In the genomic region with DNA sequence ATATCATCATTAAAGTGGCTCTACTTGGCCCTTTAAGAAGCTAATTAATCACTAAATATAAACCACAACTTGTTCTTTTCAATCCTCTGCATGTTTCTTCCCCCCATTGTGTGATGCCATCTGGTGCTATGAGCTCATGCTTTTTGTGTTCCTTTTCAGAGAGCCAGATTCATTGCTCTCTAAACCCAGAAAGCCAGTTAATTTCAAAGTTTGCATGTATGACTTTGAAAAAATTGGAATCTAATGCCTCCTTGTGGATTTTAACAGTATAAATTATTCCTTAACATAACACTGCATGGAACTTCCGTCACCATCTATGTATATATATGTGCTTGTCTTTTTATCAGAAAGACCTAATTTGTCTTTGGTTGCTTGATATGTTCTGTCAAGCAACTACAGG, we compare ENCODE assay signal across 8 cellular contexts. TPM values are rescaled to one million over a fixed set of nuclear protein-coding genes. Genes with fewer than 3 reads are reported as not detected.
DNase-seq lines count a peak whose midpoint lies in the region; ATAC-seq and TF ChIP-seq lines count a peak whose summit lies in the region.

No MANE protein-coding gene starts in this region.

- no peak overlapping the region for H2AK5ac ChIP-seq in mesendoderm (ENCODE audit: low read length)

- no peak overlapping the region for H2BK120ac ChIP-seq in mesendoderm (ENCODE audit: low read depth, low read length)

- no peak overlapping the region for H3K18ac ChIP-seq in mesendoderm (ENCODE audit: low read length)

- TF ChIP-seq CTCF in endothelial cell (IDR thresholded peaks at IDR 0.05; ENCODE audit: unreplicated experiment) = no peak
- TF ChIP-seq CTCF in neural crest cell (conservative IDR thresholded peaks at IDR 0.05) = peak; percentile 55

- H2BK15ac ChIP-seq in mesendoderm (replicated peaks; ENCODE audit: low read depth) = no peak overlapping the region

- H3K4me3 ChIP-seq in mesendoderm (ENCODE audit: low read length) = no peak overlapping the region

- no peak overlapping the region for H2BK5ac ChIP-seq in mesendoderm (ENCODE audit: low read length)

- H3K9me3 Mint-ChIP-seq in endothelial cell (ENCODE audit: unreplicated experiment) (no peaks in the 10 kb centered on the region), neural crest cell (peaks cover 10% of the 10 kb centered on the region)
- peaks cover 6% of the 10 kb centered on the region for H3K9me3 Mint-ChIP-seq in activated CD4-positive, alpha-beta T cell treated with anti-CD3 and anti-CD28 coated beads, Interleukin-2, amount 10 ng/mL, durations not matched to agents 24 days and 14 days

- H3K79me1 ChIP-seq in mesendoderm (ENCODE audit: low read length) = no peaks in the 10 kb centered on the region

- intact Hi-C loops in activated CD4-positive, alpha-beta T cell treated with anti-CD3 and anti-CD28 coated beads, Interleukin-2, amount 10 ng/mL, durations not matched to agents 24 days and 14 days (cut with micrococcal nuclease) = no loop called here

- no peak for ATAC-seq in GM19328 (IDR thresholded peaks at IDR 0.05; ENCODE audit: unreplicated experiment)

- no peak overlapping the region for H3K4me2 ChIP-seq in mesendoderm (ENCODE audit: low read length)

- no peaks in the 10 kb centered on the region for H3K79me2 ChIP-seq in mesendoderm (ENCODE audit: control insufficient read depth, insufficient read depth, low read length)

- H3K27me3 Mint-ChIP-seq in endothelial cell (ENCODE audit: unreplicated experiment) (no peaks in the 10 kb centered on the region), neural crest cell (ENCODE audit: low read depth) (no peaks in the 10 kb centered on the region)
- peaks cover 23% of the 10 kb centered on the region for H3K27me3 Mint-ChIP-seq in activated CD4-positive, alpha-beta T cell treated with anti-CD3 and anti-CD28 coated beads, Interleukin-2, amount 10 ng/mL, durations not matched to agents 24 days and 14 days

- no peak overlapping the region for H3K4ac ChIP-seq in mesendoderm (ENCODE audit: low read depth, low read length)

- H3K36me3 Mint-ChIP-seq in endothelial cell (ENCODE audit: low read depth, unreplicated experiment) (no peaks in the 10 kb centered on the region), neural crest cell (ENCODE audit: low read depth) (peaks cover 7% of the 10 kb centered on the region)
- H3K36me3 Mint-ChIP-seq in activated CD4-positive, alpha-beta T cell treated with anti-CD3 and anti-CD28 coated beads, Interleukin-2, amount 10 ng/mL, durations not matched to agents 24 days and 14 days (ENCODE audit: low read depth) = peaks cover 2% of the 10 kb centered on the region

- H3K4me1 Mint-ChIP-seq in endothelial cell (ENCODE audit: unreplicated experiment) (peaks cover 23% of the 10 kb centered on the region), neural crest cell (peaks cover 24% of the 10 kb centered on the region)
- no peaks in the 10 kb centered on the region for H3K4me1 Mint-ChIP-seq in activated CD4-positive, alpha-beta T cell treated with anti-CD3 and anti-CD28 coated beads, Interleukin-2, amount 10 ng/mL, durations not matched to agents 24 days and 14 days

- no peak overlapping the region for H4K5ac ChIP-seq in mesendoderm (ENCODE audit: low read length)

- no peaks in the 10 kb centered on the region for H3K27me3 ChIP-seq in mesendoderm (ENCODE audit: insufficient read depth, low read length, poor library complexity)

- H3K9ac ChIP-seq in mesendoderm (ENCODE audit: low read length) = no peak overlapping the region

- H3K4me1 ChIP-seq in mesendoderm (ENCODE audit: control insufficient read depth, low read depth, low read length) = no peaks in the 10 kb centered on the region

- H3K36me3 ChIP-seq in mesendoderm (ENCODE audit: control insufficient read depth, insufficient read depth, low read length) = no peaks in the 10 kb centered on the region

- no peak overlapping the region for H3K23ac ChIP-seq in mesendoderm (ENCODE audit: low read length)

- H4K8ac ChIP-seq in mesendoderm (ENCODE audit: low read depth, low read length) = no peak overlapping the region

- peak overlapping the region; percentile 85 for H3K27ac Mint-ChIP-seq in endothelial cell (ENCODE audit: unreplicated experiment)
- no peak overlapping the region for H3K27ac Mint-ChIP-seq in neural crest cell (ENCODE audit: unreplicated experiment)
- no peak overlapping the region for H3K27ac Mint-ChIP-seq in activated CD4-positive, alpha-beta T cell treated with anti-CD3 and anti-CD28 coated beads, Interleukin-2, amount 10 ng/mL, durations not matched to agents 24 days and 14 days

- DNase-seq in COLO829 (ENCODE audit: low spot score) = peak; percentile 48
- peak; percentile 59 to 65 for DNase-seq in NCI-H2081 (lab: John Stamatoyannopoulos, UW)
- DNase-seq in endothelial cell (ENCODE audit: low spot score) = no peak
- DNase-seq in neural crest cell (ENCODE audit: low read depth, low spot score) = no peak
- DNase-seq in erythroblast (lab: John Stamatoyannopoulos, UW) = no peak
- DNase-seq in mesendoderm = no peak
- DNase-seq in activated CD4-positive, alpha-beta T cell treated with anti-CD3 and anti-CD28 coated beads, Interleukin-2, amount 10 ng/mL, durations not matched to agents 24 days and 14 days = no peak

- WGBS in mesendoderm (ENCODE audit: extremely low coverage, insufficient coverage, low lambda C conversion rate) = no CpG with 5 or more reads among the region's 1 CpG

- no peak overlapping the region for H3K27ac ChIP-seq in mesendoderm (ENCODE audit: low read depth, low read length)

- no peak for TF ChIP-seq POLR2A in erythroblast (IDR thresholded peaks at IDR 0.05; ENCODE audit: low read length)

- H3K4me3 Mint-ChIP-seq in endothelial cell (ENCODE audit: unreplicated experiment) (no peak overlapping the region), neural crest cell (no peak overlapping the region)
- no peak overlapping the region for H3K4me3 Mint-ChIP-seq in activated CD4-positive, alpha-beta T cell treated with anti-CD3 and anti-CD28 coated beads, Interleukin-2, amount 10 ng/mL, durations not matched to agents 24 days and 14 days

- no peak overlapping the region for H3K56ac ChIP-seq in mesendoderm (ENCODE audit: low read length)

RNA-seq across cellular contexts. Expression of a gene that starts 31.1 kb away (rescaled TPM):
- total RNA-seq in endothelial cell (ENCODE audit: unreplicated experiment) (4.8 TPM), neural crest cell (12.0 and 12.3 TPM in 2 replicates)
- polyA plus RNA-seq in mesendoderm (2013, experiment 1 of 2) = 5.1 TPM
- polyA plus RNA-seq in mesendoderm (2013, experiment 2 of 2) = 4.7 TPM
- total RNA-seq in activated CD4-positive, alpha-beta T cell treated with anti-CD3 and anti-CD28 coated beads, Interleukin-2, amount 10 ng/mL, durations not matched to agents 24 days and 14 days = 0.14 TPM in 1 of 2 replicates, not detected in the other

Comparison
In these comparisons a context has a peak if more than half of its experiments do, and no peak if none do; other contexts are left out.
1. DNase-seq: peak in COLO829 (single experiment) and NCI-H2081 (2 of 2); none in endothelial cell (single experiment), neural crest cell (single experiment), erythroblast (0 of 2), mesendoderm (single experiment) and activated CD4-positive, alpha-beta T cell treated with anti-CD3 and anti-CD28 coated beads, Interleukin-2, amount 10 ng/mL, durations not matched to agents 24 days and 14 days (single experiment).